ENCODE assay signal across 8 cellular contexts in genomic region chr6:166515072-166515810, GRCh38.
DNase-seq lines count a peak whose midpoint lies in the region; ATAC-seq and TF ChIP-seq lines count a peak whose summit lies in the region.

No MANE protein-coding gene starts in this region.

- intact Hi-C loops in heart right ventricle (cut with DNase I), result no loop called here

- H3K9me3 ChIP-seq in heart right ventricle (peaks cover 0 to 6% (median 0%) of the 10 kb centered on the region in 11 donors), right atrium auricular region (no peaks in the 10 kb centered on the region)

- H3K4me1 ChIP-seq in heart right ventricle (peaks cover 0 to 9% (median 0%) of the 10 kb centered on the region in 9 donors), right atrium auricular region (no peaks in the 10 kb centered on the region)

- H3K36me3 ChIP-seq in heart right ventricle, result peaks cover 0 to 36% (median 4%) of the 10 kb centered on the region in 9 donors
- peaks cover 4% of the 10 kb centered on the region for H3K36me3 ChIP-seq in right atrium auricular region

- TF ChIP-seq CTCF in heart right ventricle (IDR thresholded peaks at IDR 0.05) (peak in 3 of 9 donors; percentile 21 to 24 (median 23)), right atrium auricular region (IDR thresholded peaks at IDR 0.05) (no peak)

- no peaks in the 10 kb centered on the region for H3K27me3 ChIP-seq in heart right ventricle
- H3K27me3 ChIP-seq in right atrium auricular region, result no peaks in the 10 kb centered on the region

- peak in 5 of 8 donors; percentile 46 to 69 (median 54) for ATAC-seq in heart right ventricle

- DNase-seq in heart right ventricle, result no peak
- DNase-seq in right atrium auricular region (ENCODE audit: low spot score), result no peak
- DNase-seq in activated CD4-positive, alpha-beta T cell treated with anti-CD3 and anti-CD28 coated beads, Interleukin-2, amount 50 U/mL, for 48 hours, result peak; percentile 61 to 71
- peak; percentile 41 for DNase-seq in iPS-NIHi11 (ENCODE audit: low spot score)
- peak; percentile 25 to 60 for DNase-seq in stimulated activated CD8-positive, alpha-beta memory T cell treated with anti-CD3 and anti-CD28 coated beads, Interleukin-7, amount 100 ng/mL, for 4 hours (ENCODE audit: low read depth in 2 of 2)
- no peak for DNase-seq in cerebellar nuclear complex (lab: John Stamatoyannopoulos, UW)
- no peak for DNase-seq in NCI-H82 (lab: John Stamatoyannopoulos, UW)
- no peak for DNase-seq in NCI-H1417 treated with DMSO at 0.1 percent for 48 hours (lab: John Stamatoyannopoulos, UW)

- H3K27ac ChIP-seq in heart right ventricle (no peak overlapping the region), right atrium auricular region (no peak overlapping the region)

- no peak overlapping the region for H3K4me3 ChIP-seq in heart right ventricle
- H3K4me3 ChIP-seq in right atrium auricular region, result no peak overlapping the region

- 56 to 63% methylated on average over 11 of the region's 11 CpGs for WGBS in heart right ventricle, 2 donors

Comparison
In these comparisons a context has a peak if more than half of its experiments do, and no peak if none do; other contexts are left out.
1. DNase-seq: peak in activated CD4-positive, alpha-beta T cell treated with anti-CD3 and anti-CD28 coated beads, Interleukin-2, amount 50 U/mL, for 48 hours (2 of 2), iPS-NIHi11 (single experiment) and stimulated activated CD8-positive, alpha-beta memory T cell treated with anti-CD3 and anti-CD28 coated beads, Interleukin-7, amount 100 ng/mL, for 4 hours (2 of 2); none in heart right ventricle (0 of 2), right atrium auricular region (single experiment), cerebellar nuclear complex (0 of 2), NCI-H82 (single experiment) and NCI-H1417 treated with DMSO at 0.1 percent for 48 hours (single experiment).